8 cellular contexts compared by ENCODE assay signal in genomic region chr22:25404923-25405853, GRCh38.
A peak's percentile ranks its signal among the peaks of the same experiment; 100 is the strongest.
DNase-seq lines count a peak whose midpoint lies in the region; FAIRE-seq and TF ChIP-seq lines count a peak whose summit lies in the region.

No MANE protein-coding gene starts in this region.

- peaks cover 38 to 43% of the 10 kb centered on the region in 2 donors for H3K4me1 Mint-ChIP-seq in immature natural killer cell

- DNase-seq in AG04449 (ENCODE audit: low read depth, low spot score) (no peak), GM18507 (ENCODE audit: extremely low spot score, insufficient read length, low read depth) (peak; percentile 79), HuH-7.5 (ENCODE audit: low spot score) (peak; percentile 80), T47D (ENCODE audit: low read depth in 1 of 2, low spot score in 1 of 2) (peak; percentile 79 to 83), immature natural killer cell (peak; percentile 63 to 70 (median 66)), spleen (peak; percentile 95), DMS114 treated with DMSO at 0.1 percent for 48 hours (lab: John Stamatoyannopoulos, UW; ENCODE audit: unreplicated experiment) (no peak)

- no peak for TF ChIP-seq POLR2A in spleen (IDR thresholded peaks at IDR 0.05)

- in situ Hi-C loops in T47D (cut with HindIII; ENCODE audit: low pct_unique_long_range_greater_than_20kb, low sequenced_read_pairs): no loop called here

- peak overlapping the region; percentile 74 to 80 (median 79) for H3K4me3 Mint-ChIP-seq in immature natural killer cell

- H3K4me1 ChIP-seq in spleen: peaks cover 29 to 61% (median 55%) of the 10 kb centered on the region in 6 donors

- WGBS in spleen, 5 donors: 0 to 1% (median 0%) methylated on average over 8 to 118 of the region's 118 CpGs

- peaks cover 0 to 3% (median 0%) of the 10 kb centered on the region in 7 donors for H3K27me3 ChIP-seq in spleen (replicated peaks in 1 of 7)

- peak; percentile 78 for FAIRE-seq in GM18507 (lab: Jason Lieb, UNC)

- H3K27ac Mint-ChIP-seq in immature natural killer cell: peak overlapping the region in 4 of 6 donors; percentile 42 to 79 (median 56)

- POLR2A ChIA-PET in AG04449 (lab: Yijun Ruan, JAX): interaction anchor here (0.6 kb wide), 1 partner anchor 957 kb away, joined by 4 read pairs; no protein-coding TSS in a partner anchor

- intact Hi-C loops in spleen (cut with DNase I; ENCODE audit: low total_unique reads): no loop called here

- H3K9me3 Mint-ChIP-seq in immature natural killer cell: peaks cover 0 to 2% (median 0%) of the 10 kb centered on the region in 6 donors

- no peaks in the 10 kb centered on the region for H3K36me3 Mint-ChIP-seq in immature natural killer cell

- no peaks in the 10 kb centered on the region for H3K36me3 ChIP-seq in spleen

- H3K27ac ChIP-seq in spleen: peak overlapping the region; percentile 66 to 91 (median 89)

- H3K9me3 ChIP-seq in spleen: no peaks in the 10 kb centered on the region

- peak overlapping the region; percentile 67 for H3K4me3 ChIP-seq in AG04449 (ENCODE audit: low read depth, low read length)
- peak overlapping the region; percentile 77 for H3K4me3 ChIP-seq in WI38 (ENCODE audit: low read depth, low read length)
- H3K4me3 ChIP-seq in spleen: peak overlapping the region; percentile 65 to 97 (median 90)

- peaks cover 0 to 7% (median 3%) of the 10 kb centered on the region in 3 donors for H3K27me3 Mint-ChIP-seq in immature natural killer cell (ENCODE audit: low read depth in 3 of 3)

- CTCF ChIA-PET in AG04449 (lab: Yijun Ruan, JAX): interaction anchor here (1.2 to 2.0 kb wide), 2 partner anchors 39 to 42 kb away, joined by 3 to 5 read pairs; no protein-coding TSS in a partner anchor

- TF ChIP-seq CTCF in AG04449 (IDR thresholded peaks at IDR 0.05; ENCODE audit: insufficient read depth, low read length, missing control alignments): no peak
- TF ChIP-seq CTCF in WI38 (IDR thresholded peaks at IDR 0.05; ENCODE audit: low read depth, low read length): no peak
- TF ChIP-seq CTCF in spleen (IDR thresholded peaks at IDR 0.05 in 8 of 11, conservative IDR thresholded peaks at IDR 0.05 in 3 of 11): no peak

Comparison
In these comparisons a context has a peak if more than half of its experiments do, and no peak if none do; other contexts are left out.
1. DNase-seq: peak in GM18507 (single experiment), HuH-7.5 (single experiment), T47D (2 of 2), immature natural killer cell (3 of 3) and spleen (single experiment); none in AG04449 (single experiment) and DMS114 treated with DMSO at 0.1 percent for 48 hours (single experiment).
2. Peak in every context shown above with its lines, with median percentiles within 50 percentile points of each other: H3K4me3 ChIP-seq.